18 cellular contexts compared by ENCODE assay signal in the genomic region with DNA sequence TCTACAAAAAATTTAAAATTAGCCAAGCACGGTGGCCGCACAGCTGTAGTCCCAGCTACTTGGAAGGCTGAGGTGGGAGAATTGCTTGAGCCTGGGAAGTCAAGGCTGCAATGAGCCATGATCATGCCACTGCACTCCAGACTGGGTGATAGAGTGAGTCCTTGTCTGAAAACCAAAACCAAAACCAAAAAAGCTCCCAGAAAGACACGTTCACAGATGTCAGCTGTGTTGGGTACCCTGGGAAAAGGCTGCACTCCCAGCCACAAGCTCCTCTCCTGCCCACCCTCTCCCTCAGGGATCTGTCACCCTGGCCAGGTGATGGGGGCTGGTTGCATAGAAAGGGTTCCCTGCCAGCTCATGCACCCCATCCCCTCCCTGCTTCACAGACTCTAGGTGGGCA. TPM values are rescaled to one million over a fixed set of nuclear protein-coding genes. Genes with fewer than 3 reads are reported as not detected.
DNase-seq lines count a peak whose midpoint lies in the region; ATAC-seq, FAIRE-seq and TF ChIP-seq lines count a peak whose summit lies in the region.
"Had no signal": no experiment of that assay in that cellular context is flagged by ENCODE, and none has a peak within 500 bp of the region (broad histone marks: within the 10 kb centered on the region; RNA-seq: fewer than 3 reads in every experiment).

No MANE protein-coding gene starts in this region.

- TF ChIP-seq POLR2A in adrenal gland (IDR thresholded peaks at IDR 0.05) = no peak

- H3K27me3 ChIP-seq in BLaER1 (no peaks in the 10 kb centered on the region), adrenal gland (no peaks in the 10 kb centered on the region)

- H3K4me2 ChIP-seq in BLaER1 = peak overlapping the region; percentile 34
- H3K4me2 ChIP-seq: A549, GM23338 had no signal

- H4K20me1 ChIP-seq in BLaER1 = no peaks in the 10 kb centered on the region

- no peak for TF ChIP-seq CTCF in adrenal gland (IDR thresholded peaks at IDR 0.05)

- no peak overlapping the region for H3K4me3 Mint-ChIP-seq in activated CD4-positive, alpha-beta T cell treated with anti-CD3 and anti-CD28 coated beads for 36 hours
- H3K4me3 Mint-ChIP-seq: CD8-positive, alpha-beta T cell; GM23338 had no signal

- no peak overlapping the region for H3K9ac ChIP-seq in BLaER1

- no peaks in the 10 kb centered on the region for H3K4me1 Mint-ChIP-seq in activated CD4-positive, alpha-beta T cell treated with anti-CD3 and anti-CD28 coated beads for 36 hours

- H3K4me3 ChIP-seq in BLaER1 (no peak overlapping the region), adrenal gland (peak overlapping the region in 1 of 4 donors; percentile 16)
- H3K4me3 ChIP-seq: A549, GM23338 had no signal

- H3K9me3 ChIP-seq in BLaER1 = no peaks in the 10 kb centered on the region
- H3K9me3 ChIP-seq in KOPT-K1 (ENCODE audit: insufficient read depth, low read length, poor library complexity, severe bottlenecking) = no peaks in the 10 kb centered on the region
- no peaks in the 10 kb centered on the region for H3K9me3 ChIP-seq in adrenal gland (replicated peaks in 1 of 3)
- H3K9me3 ChIP-seq: A549 had no signal

- peaks cover 2% of the 10 kb centered on the region for H3K27me3 Mint-ChIP-seq in activated CD4-positive, alpha-beta T cell treated with anti-CD3 and anti-CD28 coated beads for 36 hours

- no peak overlapping the region for H3K27ac ChIP-seq in BLaER1
- peak overlapping the region; percentile 40 for H3K27ac ChIP-seq in KOPT-K1 (ENCODE audit: low read depth, low read length, poor library complexity, severe bottlenecking)
- peak overlapping the region in 4 of 5 donors; percentile 53 to 81 (median 70) for H3K27ac ChIP-seq in adrenal gland
- H3K27ac ChIP-seq: 22Rv1, A549 had no signal

- FAIRE-seq in RCC 7860 (lab: Jason Lieb, UNC) = no peak
- FAIRE-seq: A549, GM12891, H54 had no signal

- no peaks in the 10 kb centered on the region for H3K9me3 Mint-ChIP-seq in activated CD4-positive, alpha-beta T cell treated with anti-CD3 and anti-CD28 coated beads for 36 hours (ENCODE audit: low read depth)
- H3K9me3 Mint-ChIP-seq: CD8-positive, alpha-beta T cell had no signal

- ATAC-seq in activated CD4-positive, alpha-beta T cell treated with anti-CD3 and anti-CD28 coated beads for 36 hours = no peak
- ATAC-seq: A549; CD8-positive, alpha-beta T cell; GM23338; HCT116 had no signal

- intact Hi-C loops in adrenal gland (cut with DNase I) = no loop called here
- intact Hi-C loops in activated CD4-positive, alpha-beta T cell treated with anti-CD3 and anti-CD28 coated beads for 36 hours (cut with DNase I, micrococcal nuclease) = no loop called here

- H3K4me1 ChIP-seq in BLaER1 = peaks cover 24% of the 10 kb centered on the region
- no peaks in the 10 kb centered on the region for H3K4me1 ChIP-seq in adrenal gland (replicated peaks in 1 of 2)
- H3K4me1 ChIP-seq: A549 had no signal

- POLR2A ChIA-PET in activated CD4-positive, alpha-beta T cell treated with anti-CD3 and anti-CD28 coated beads for 36 hours (lab: Charles Lee) = interaction anchor here (0.8 kb wide), 1 partner anchor 10 kb away, joined by 3 read pairs; no protein-coding TSS in a partner anchor

- 33 to 62% (median 46%) methylated on average over 2 to 3 of the region's 3 CpGs for WGBS in adrenal gland, 4 donors

- no peak overlapping the region for H3K27ac Mint-ChIP-seq in activated CD4-positive, alpha-beta T cell treated with anti-CD3 and anti-CD28 coated beads for 36 hours
- H3K27ac Mint-ChIP-seq: CD8-positive, alpha-beta T cell; GM23338 had no signal

- no peaks in the 10 kb centered on the region for H3K36me3 ChIP-seq in BLaER1
- no peaks in the 10 kb centered on the region for H3K36me3 ChIP-seq in KOPT-K1 (ENCODE audit: insufficient read depth, low read length)
- H3K36me3 ChIP-seq in adrenal gland (replicated peaks in 1 of 2) = no peaks in the 10 kb centered on the region

- CTCF ChIA-PET in activated CD4-positive, alpha-beta T cell treated with anti-CD3 and anti-CD28 coated beads for 36 hours (lab: Charles Lee) = no interaction called here

- DNase-seq in adrenal gland (peak in 5 of 7 donors; percentile 25 to 41 (median 30)), iris pigment epithelial cell (ENCODE audit: low read depth) (peak; percentile 6), GM03348 (ENCODE audit: low spot score) (no peak), RCC 7860 (ENCODE audit: low spot score) (no peak)
- no peak for DNase-seq in activated CD4-positive, alpha-beta T cell treated with anti-CD3 and anti-CD28 coated beads for 36 hours
- no peak for DNase-seq in stimulated activated CD4-positive, alpha-beta T cell treated with anti-CD3 and anti-CD28 coated beads, Interleukin-15, amount 100 ng/mL, for 24 hours
- DNase-seq: AML-193; Calu3; CD8-positive, alpha-beta T cell; DMS79 treated with DMSO at 0.1 percent for 48 hours had no signal

- H3K36me3 Mint-ChIP-seq in activated CD4-positive, alpha-beta T cell treated with anti-CD3 and anti-CD28 coated beads for 36 hours (ENCODE audit: low read depth) = no peaks in the 10 kb centered on the region
- H3K36me3 Mint-ChIP-seq: CD8-positive, alpha-beta T cell had no signal

RNA-seq across cellular contexts. Expression of a gene that starts 53.3 kb away (rescaled TPM):
- 10 to 100 TPM; 21.1 to 63.4 (median 31.4) TPM for total RNA-seq in adrenal gland
- polyA plus RNA-seq in adrenal gland = 10 to 100 TPM; 14.4 to 56.0 (median 15.9) TPM
- 10 to 100 TPM; 37.0 to 42.4 TPM for total RNA-seq in activated CD4-positive, alpha-beta T cell treated with anti-CD3 and anti-CD28 coated beads for 36 hours

Comparison
In these comparisons a context has a peak if more than half of its experiments do, and no peak if none do; other contexts are left out.
1. DNase-seq: peak in adrenal gland (5 of 7) and iris pigment epithelial cell (single experiment); none in activated CD4-positive, alpha-beta T cell treated with anti-CD3 and anti-CD28 coated beads for 36 hours (single experiment), stimulated activated CD4-positive, alpha-beta T cell treated with anti-CD3 and anti-CD28 coated beads, Interleukin-15, amount 100 ng/mL, for 24 hours (single experiment), GM03348 (single experiment) and RCC 7860 (single experiment).